2 cellular contexts compared by ENCODE assay signal in genomic region chr9:4590430-4591122, GRCh38.
TF ChIP-seq lines count a peak whose summit lies in the region.

No MANE protein-coding gene starts in this region.

TF ChIP-seq in liver, 16 proteins besides CTCF, POLR2A, EP300 and RAD21:
- TF ChIP-seq NR2F2 (IDR thresholded peaks at IDR 0.05): no peak
- no peak for TF ChIP-seq FOXA2 (IDR thresholded peaks at IDR 0.05)
- TF ChIP-seq ZBTB33 (IDR thresholded peaks at IDR 0.05): no peak
- no peak for TF ChIP-seq HNF4A (conservative IDR thresholded peaks at IDR 0.05)
- no peak for TF ChIP-seq MAX (IDR thresholded peaks at IDR 0.05)
- TF ChIP-seq JUND (IDR thresholded peaks at IDR 0.05): no peak
- no peak for TF ChIP-seq SP1 (IDR thresholded peaks at IDR 0.05)
- TF ChIP-seq TAF1 (conservative IDR thresholded peaks at IDR 0.05): no peak
- TF ChIP-seq GABPA (IDR thresholded peaks at IDR 0.05 in 1 of 2, conservative IDR thresholded peaks at IDR 0.05 in 1 of 2): no peak
- no peak for TF ChIP-seq YY1 (IDR thresholded peaks at IDR 0.05)
- no peak for TF ChIP-seq ATF3 (IDR thresholded peaks at IDR 0.05)
- TF ChIP-seq RXRA (IDR thresholded peaks at IDR 0.05): no peak
- no peak for TF ChIP-seq EGR1 (IDR thresholded peaks at IDR 0.05; ENCODE audit: low read depth in 2 of 2)
- TF ChIP-seq FOXA1 (IDR thresholded peaks at IDR 0.05): no peak
- TF ChIP-seq HNF4G (IDR thresholded peaks at IDR 0.05): no peak
- TF ChIP-seq REST (IDR thresholded peaks at IDR 0.05): no peak

TF ChIP-seq in HepG2, 621 proteins besides CTCF, POLR2A, EP300 and RAD21:
- TF ChIP-seq PITX1 (CRISPR knock-in tag; IDR thresholded peaks at IDR 0.05) (no peak), PCBP1 (IDR thresholded peaks at IDR 0.05; ENCODE audit: borderline replicate concordance, low read depth, low read length) (no peak), ZNF687 (CRISPR knock-in tag; IDR thresholded peaks at IDR 0.05) (no peak), SNAPC5 (CRISPR knock-in tag; IDR thresholded peaks at IDR 0.05; ENCODE audit: borderline replicate concordance) (no peak), ZNF580 (CRISPR knock-in tag; IDR thresholded peaks at IDR 0.05; ENCODE audit: borderline replicate concordance, low read depth) (no peak), PRPF4 (IDR thresholded peaks at IDR 0.05; ENCODE audit: low read depth, low read length, poor library complexity, severe bottlenecking) (no peak), RXRB (CRISPR knock-in tag; IDR thresholded peaks at IDR 0.05; ENCODE audit: borderline replicate concordance) (no peak), TERF1 (CRISPR knock-in tag; IDR thresholded peaks at IDR 0.05) (no peak), GATAD2A (CRISPR knock-in tag; IDR thresholded peaks at IDR 0.05) (no peak), ZFP90 (CRISPR knock-in tag; IDR thresholded peaks at IDR 0.05; ENCODE audit: borderline replicate concordance) (no peak), ZNF335 (CRISPR knock-in tag; IDR thresholded peaks at IDR 0.05) (no peak), ARID5B (CRISPR knock-in tag; IDR thresholded peaks at IDR 0.05) (no peak), MXD1 (CRISPR knock-in tag; IDR thresholded peaks at IDR 0.05) (no peak)
